ENCODE assay signal across 9 cellular contexts in the genomic region with DNA sequence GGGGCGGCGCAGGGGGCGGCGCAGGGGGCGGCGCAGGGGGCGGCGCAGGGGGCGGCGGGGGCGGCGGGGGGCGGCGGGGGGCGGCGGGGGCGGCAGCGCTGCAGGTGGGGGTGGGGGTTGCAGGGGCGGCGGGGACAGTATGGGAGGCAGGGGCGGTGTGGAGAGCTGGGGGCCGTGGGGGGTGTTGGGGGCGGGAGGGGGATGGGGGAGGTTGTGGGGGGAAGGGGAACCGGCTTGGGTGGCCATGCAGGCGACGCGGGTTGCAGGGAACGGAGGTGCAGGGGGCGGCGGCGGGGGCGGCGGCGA. TPM values are rescaled to one million over a fixed set of nuclear protein-coding genes. Genes with fewer than 3 reads are reported as not detected.
DNase-seq lines count a peak whose midpoint lies in the region; ATAC-seq and TF ChIP-seq lines count a peak whose summit lies in the region.
"Had no signal": no experiment of that assay in that cellular context is flagged by ENCODE, and none has a peak within 500 bp of the region (broad histone marks: within the 10 kb centered on the region; RNA-seq: fewer than 3 reads in every experiment).

No MANE protein-coding gene starts in this region.

- H3K4me1 ChIP-seq in left ventricle myocardium inferior (peaks cover 14% of the 10 kb centered on the region), ascending aorta (no peaks in the 10 kb centered on the region), lower lobe of right lung (peaks cover 22% of the 10 kb centered on the region), upper lobe of right lung (peaks cover 11% of the 10 kb centered on the region)

- no peaks in the 10 kb centered on the region for H3K36me3 ChIP-seq in left ventricle myocardium inferior
- H3K36me3 ChIP-seq in ascending aorta: no peaks in the 10 kb centered on the region
- H3K36me3 ChIP-seq in lower lobe of right lung: no peaks in the 10 kb centered on the region
- H3K36me3 ChIP-seq in upper lobe of right lung: no peaks in the 10 kb centered on the region

- peaks cover 15% of the 10 kb centered on the region for H3K27me3 Mint-ChIP-seq in HFFc6 (ENCODE audit: insufficient read depth)

- H3K27ac ChIP-seq in left ventricle myocardium inferior (replicated peaks) (peak overlapping the region; percentile 86), ascending aorta (peak overlapping the region; percentile 82), lower lobe of right lung (no peak overlapping the region), upper lobe of right lung (no peak overlapping the region)

- no peaks in the 10 kb centered on the region for H3K9me3 Mint-ChIP-seq in HFFc6

- peaks cover 23% of the 10 kb centered on the region for H3K27me3 ChIP-seq in left ventricle myocardium inferior (ENCODE audit: low read depth)
- no peaks in the 10 kb centered on the region for H3K27me3 ChIP-seq in ascending aorta
- no peaks in the 10 kb centered on the region for H3K27me3 ChIP-seq in lower lobe of right lung (ENCODE audit: low read depth)
- no peaks in the 10 kb centered on the region for H3K27me3 ChIP-seq in upper lobe of right lung

- H3K9me3 ChIP-seq in left ventricle myocardium inferior (replicated peaks) (no peaks in the 10 kb centered on the region), ascending aorta (no peaks in the 10 kb centered on the region), lower lobe of right lung (no peaks in the 10 kb centered on the region), upper lobe of right lung (no peaks in the 10 kb centered on the region)

- H3K4me3 ChIP-seq in left ventricle myocardium inferior (peak overlapping the region; percentile 72), ascending aorta (peak overlapping the region; percentile 65 to 66), lower lobe of right lung (peak overlapping the region; percentile 59), upper lobe of right lung (peak overlapping the region; percentile 49)

- TF ChIP-seq CTCF in left ventricle myocardium inferior (IDR thresholded peaks at IDR 0.05; ENCODE audit: borderline replicate concordance) (no peak), ascending aorta (IDR thresholded peaks at IDR 0.05) (no peak), lower lobe of right lung (IDR thresholded peaks at IDR 0.05) (no peak), upper lobe of right lung (IDR thresholded peaks at IDR 0.05) (no peak), HFFc6 (IDR thresholded peaks at IDR 0.05) (no peak)

- no peak overlapping the region for H3K4me3 Mint-ChIP-seq in HFFc6

- no peak overlapping the region for H3K27ac Mint-ChIP-seq in HFFc6

- DNase-seq in left ventricle myocardium inferior: no peak
- no peak for DNase-seq in left ventricle myocardium superior
- no peak for DNase-seq in ascending aorta (ENCODE audit: low spot score in 2 of 2)
- DNase-seq in lower lobe of right lung: no peak
- no peak for DNase-seq in upper lobe of right lung
- DNase-seq in NCI-H748 treated with DMSO at 0.1 percent for 48 hours (lab: John Stamatoyannopoulos, UW): no peak
- DNase-seq in HFFc6: no peak

- ATAC-seq in left ventricle myocardium superior (no peak), lower lobe of right lung (no peak), upper lobe of right lung (no peak), HG03045 (IDR thresholded peaks at IDR 0.05; ENCODE audit: unreplicated experiment) (no peak)

- no peaks in the 10 kb centered on the region for H3K36me3 Mint-ChIP-seq in HFFc6 (ENCODE audit: low read depth)
- H3K36me3 Mint-ChIP-seq: CD14-positive monocyte had no signal

- intact Hi-C loops in left ventricle myocardium inferior (cut with micrococcal nuclease): no loop called here
- intact Hi-C loops in left ventricle myocardium superior (cut with micrococcal nuclease): loop anchor here (10.0 kb wide), 1 partner anchor 270 kb away; no protein-coding TSS in a partner anchor
- intact Hi-C loops in ascending aorta (cut with DNase I): loop anchor here (1.0 to 10.0 kb wide), 4 partner anchors 41 to 770 kb away; a partner anchor contains a TSS
- intact Hi-C loops in lower lobe of right lung (cut with DNase I): no loop called here
- intact Hi-C loops in upper lobe of right lung (cut with DNase I): loop anchor here (10.0 kb wide), 1 partner anchor 270 kb away; no protein-coding TSS in a partner anchor

- peaks cover 18% of the 10 kb centered on the region for H3K4me1 Mint-ChIP-seq in HFFc6 (ENCODE audit: low read depth)

RNA-seq across cellular contexts. Expression of a gene that starts 13.0 kb away (rescaled TPM):
- 4.9 TPM for total RNA-seq in left ventricle myocardium inferior
- total RNA-seq in left ventricle myocardium superior: 7.6 TPM
- 8.4 TPM for total RNA-seq in ascending aorta
- total RNA-seq in lower lobe of right lung: 50.7 TPM
- total RNA-seq in upper lobe of right lung: 39.3 TPM
- total RNA-seq in HFFc6 (2021; fragmentation: NEBNext Ultra II Directional; extraction: Animal tissue kit (Norgen Biotek cat#: 25700)): 10 to 100 TPM; 12.3 to 15.9 (median 14.6) TPM

Comparison
In these comparisons a context has a peak if more than half of its experiments do, and no peak if none do; other contexts are left out.
1. intact Hi-C loops: an anchor here in left ventricle myocardium superior (10.0 kb wide), ascending aorta (1.0 to 10.0 kb wide) and upper lobe of right lung (10.0 kb wide); none called in left ventricle myocardium inferior and lower lobe of right lung.
2. H3K27ac ChIP-seq: peak in left ventricle myocardium inferior (single experiment) and ascending aorta (2 of 2); none in lower lobe of right lung (single experiment) and upper lobe of right lung (single experiment).
3. Peak in every context shown above with its lines, with median percentiles within 50 percentile points of each other: H3K4me3 ChIP-seq.